3 cellular contexts compared by ENCODE assay signal in genomic region chr15:29666241-29666640, GRCh38.
TF ChIP-seq lines count a peak whose summit lies in the region.

No MANE protein-coding gene starts in this region.

TF ChIP-seq in GM23338, 12 proteins besides CTCF, POLR2A, EP300 and RAD21:
- TF ChIP-seq REST (IDR thresholded peaks at IDR 0.05; ENCODE audit: unreplicated experiment) (peak; percentile 51), POLR2AphosphoS5 (IDR thresholded peaks at IDR 0.05; ENCODE audit: low read depth) (no peak)

TF ChIP-seq in Ishikawa, 13 proteins besides CTCF, POLR2A, EP300 and RAD21:
- no peak for TF ChIP-seq YY1 (IDR thresholded peaks at IDR 0.05; ENCODE audit: low read depth)
- no peak for TF ChIP-seq USF1 (IDR thresholded peaks at IDR 0.05)
- TF ChIP-seq REST (IDR thresholded peaks at IDR 0.05; ENCODE audit: low read depth), result peak; percentile 58; the same call in 1 of the 2 replicates

TF ChIP-seq in H1, 55 proteins besides CTCF, POLR2A, EP300 and RAD21:
- no peak for TF ChIP-seq POLR2AphosphoS5 (IDR thresholded peaks at IDR 0.05; ENCODE audit: low read depth, low read length)
- no peak for TF ChIP-seq MAFK (IDR thresholded peaks at IDR 0.05; ENCODE audit: low read depth, low read length)
- no peak for TF ChIP-seq SRF (IDR thresholded peaks at IDR 0.05; ENCODE audit: low read depth, low read length)
- TF ChIP-seq EGR1 (IDR thresholded peaks at IDR 0.05; ENCODE audit: borderline replicate concordance, low read depth, low read length), result no peak
- TF ChIP-seq BRCA1 (IDR thresholded peaks at IDR 0.05; ENCODE audit: low read depth, low read length), result no peak
- no peak for TF ChIP-seq CBX5 (IDR thresholded peaks at IDR 0.05; ENCODE audit: low read depth, low read length)
- no peak for TF ChIP-seq SIRT6 (IDR thresholded peaks at IDR 0.05; ENCODE audit: low read length)
- TF ChIP-seq BCL11A (IDR thresholded peaks at IDR 0.05; ENCODE audit: low read depth in 2 of 2, low read length in 2 of 2), result no peak
- TF ChIP-seq SIN3A (conservative IDR thresholded peaks at IDR 0.05 in 1 of 2, IDR thresholded peaks at IDR 0.05 in 1 of 2; ENCODE audit: low read depth in 1 of 2, low read length in 2 of 2), result no peak
- no peak for TF ChIP-seq SIX5 (IDR thresholded peaks at IDR 0.05; ENCODE audit: low read depth, low read length)
- no peak for TF ChIP-seq GABPA (IDR thresholded peaks at IDR 0.05; ENCODE audit: borderline replicate concordance, insufficient read depth, low read length)
- TF ChIP-seq SP4 (IDR thresholded peaks at IDR 0.05; ENCODE audit: low read length), result no peak
- no peak for TF ChIP-seq BACH1 (IDR thresholded peaks at IDR 0.05; ENCODE audit: low read length)
- TF ChIP-seq SP2 (IDR thresholded peaks at IDR 0.05; ENCODE audit: low read length), result no peak
- no peak for TF ChIP-seq SAP30 (IDR thresholded peaks at IDR 0.05; ENCODE audit: insufficient read depth, insufficient replicate concordance, low read length)
- no peak for TF ChIP-seq TAF7 (optimal IDR thresholded peaks at IDR 0.05; ENCODE audit: borderline replicate concordance, low read depth, low read length)
- no peak for TF ChIP-seq TCF12 (IDR thresholded peaks at IDR 0.05; ENCODE audit: low read depth, low read length)
- TF ChIP-seq TEAD4 (IDR thresholded peaks at IDR 0.05; ENCODE audit: low read depth, low read length), result no peak
